Comparison of ENCODE assay signal across 30 cellular contexts in genomic region chrX:1784773-1785172, GRCh38.
DNase-seq lines count a peak whose midpoint lies in the region; ATAC-seq, FAIRE-seq and TF ChIP-seq lines count a peak whose summit lies in the region.
"Had no signal": no experiment of that assay in that cellular context is flagged by ENCODE, and none has a peak within 500 bp of the region (broad histone marks: within the 10 kb centered on the region; RNA-seq: fewer than 3 reads in every experiment).

No MANE protein-coding gene starts in this region.

- no peak overlapping the region for H3K9ac ChIP-seq in OCI-LY3 (ENCODE audit: low read length)

- H3K27me3 Mint-ChIP-seq in activated naive CD4-positive, alpha-beta T cell treated with anti-CD3 and anti-CD28 coated beads for 36 hours (ENCODE audit: low read depth), result no peaks in the 10 kb centered on the region
- H3K27me3 Mint-ChIP-seq: activated CD4-positive, alpha-beta T cell treated with anti-CD3 and anti-CD28 coated beads, Interleukin-2, amount 10 ng/mL, durations not matched to agents 7 days and 5 days; activated naive CD8-positive, alpha-beta T cell; naive B cell; stimulated activated naive CD8-positive, alpha-beta T cell treated with anti-CD3 and anti-CD28 coated beads, Interleukin-15, amount 100 ng/mL, for 72 hours had no signal

- no peak for TF ChIP-seq POLR2A in A549 (IDR thresholded peaks at IDR 0.05; ENCODE audit: low read length)
- TF ChIP-seq POLR2A in esophagus muscularis mucosa (IDR thresholded peaks at IDR 0.05; ENCODE audit: low read depth), result no peak

- H3K4me3 ChIP-seq in A549 (no peak overlapping the region), OCI-LY3 (ENCODE audit: low read length) (no peak overlapping the region), esophagus muscularis mucosa (no peak overlapping the region), foreskin fibroblast (ENCODE audit: low read depth in 1 of 2, low read length in 2 of 2) (no peak overlapping the region)
- H3K4me3 ChIP-seq: sigmoid colon, SJCRH30, vagina had no signal

- no peaks in the 10 kb centered on the region for H3K79me2 ChIP-seq in OCI-LY3 (ENCODE audit: low read length)

- TF ChIP-seq CTCF in A549 (IDR thresholded peaks at IDR 0.05), result 0 out of 3 replicates have a peak, but pooled peaks have one; percentile 6
- peak; percentile 15; the same call in 1 of the 2 replicates for TF ChIP-seq CTCF in GM12874 (IDR thresholded peaks at IDR 0.05; ENCODE audit: insufficient read depth, low read depth, low read length)
- TF ChIP-seq CTCF in OCI-LY3 (IDR thresholded peaks at IDR 0.05; ENCODE audit: low read depth, low read length), result peak; percentile 32; the same call in 1 of the 2 replicates
- TF ChIP-seq CTCF in esophagus muscularis mucosa (IDR thresholded peaks at IDR 0.05), result no peak
- TF ChIP-seq CTCF in foreskin fibroblast (IDR thresholded peaks at IDR 0.05; ENCODE audit: low read depth, low read length), result no peak

- POLR2A ChIA-PET in A549 (lab: Yijun Ruan, JAX), result no interaction called here

- no peak overlapping the region for H2AFZ ChIP-seq in OCI-LY3 (ENCODE audit: low read depth, low read length)

- no peaks in the 10 kb centered on the region for H4K20me1 ChIP-seq in OCI-LY3 (ENCODE audit: insufficient read depth, low read length)

- H3K4me3 Mint-ChIP-seq in activated naive CD4-positive, alpha-beta T cell treated with anti-CD3 and anti-CD28 coated beads for 36 hours, result no peak overlapping the region
- H3K4me3 Mint-ChIP-seq: activated CD4-positive, alpha-beta T cell treated with anti-CD3 and anti-CD28 coated beads, Interleukin-2, amount 10 ng/mL, durations not matched to agents 7 days and 5 days; activated naive CD8-positive, alpha-beta T cell; CD8-positive, alpha-beta memory T cell; naive B cell; stimulated activated naive CD8-positive, alpha-beta T cell treated with anti-CD3 and anti-CD28 coated beads, Interleukin-15, amount 100 ng/mL, for 72 hours; T-cell had no signal

- peaks cover 14% of the 10 kb centered on the region for H3K36me3 Mint-ChIP-seq in activated naive CD4-positive, alpha-beta T cell treated with anti-CD3 and anti-CD28 coated beads for 36 hours (ENCODE audit: low read depth)

- no peak for TF ChIP-seq RAD21 in A549 (conservative IDR thresholded peaks at IDR 0.05 in 1 of 2, IDR thresholded peaks at IDR 0.05 in 1 of 2)

- no peak overlapping the region for H3K27ac ChIP-seq in A549
- H3K27ac ChIP-seq in OCI-LY3 (ENCODE audit: low read length), result no peak overlapping the region
- no peak overlapping the region for H3K27ac ChIP-seq in esophagus muscularis mucosa (replicated peaks in 1 of 4)
- no peak overlapping the region for H3K27ac ChIP-seq in substantia nigra (ENCODE audit: low read depth, low read length, poor library complexity, severe bottlenecking)
- H3K27ac ChIP-seq: epithelial cell of prostate, sigmoid colon, SJCRH30, vagina had no signal

- intact Hi-C loops in esophagus muscularis mucosa (cut with DNase I), result no loop called here
- intact Hi-C loops in activated naive CD4-positive, alpha-beta T cell treated with anti-CD3 and anti-CD28 coated beads for 36 hours (cut with micrococcal nuclease), result no loop called here

- CTCF ChIA-PET in A549 (lab: Yijun Ruan, JAX), result no interaction called here
- CTCF ChIA-PET in activated naive CD4-positive, alpha-beta T cell treated with anti-CD3 and anti-CD28 coated beads for 36 hours (lab: Charles Lee), result no interaction called here

- no peak overlapping the region for H3K27ac Mint-ChIP-seq in activated naive CD4-positive, alpha-beta T cell treated with anti-CD3 and anti-CD28 coated beads for 36 hours
- H3K27ac Mint-ChIP-seq: activated CD4-positive, alpha-beta T cell treated with anti-CD3 and anti-CD28 coated beads, Interleukin-2, amount 10 ng/mL, durations not matched to agents 7 days and 5 days; activated naive CD8-positive, alpha-beta T cell; CD8-positive, alpha-beta memory T cell; naive B cell; stimulated activated naive CD8-positive, alpha-beta T cell treated with anti-CD3 and anti-CD28 coated beads, Interleukin-15, amount 100 ng/mL, for 72 hours; T-cell had no signal

- H3K4me2 ChIP-seq in A549, result no peak overlapping the region
- no peak overlapping the region for H3K4me2 ChIP-seq in OCI-LY3 (ENCODE audit: low read length)

- peaks cover 20% of the 10 kb centered on the region for H3K9me3 Mint-ChIP-seq in activated naive CD4-positive, alpha-beta T cell treated with anti-CD3 and anti-CD28 coated beads for 36 hours

- WGBS in A549 (ENCODE audit: missing lambda C conversion rate), result 21% methylated on average over 3 of the region's 3 CpGs
- 70% methylated on average over 3 of the region's 3 CpGs for WGBS in esophagus muscularis mucosa

- FAIRE-seq in A549 (lab: Jason Lieb, UNC), result no peak
- FAIRE-seq: A204.1, colon, kidney had no signal

- no peak for TF ChIP-seq EP300 in A549 (IDR thresholded peaks at IDR 0.05)
- no peak for TF ChIP-seq EP300 in esophagus muscularis mucosa (IDR thresholded peaks at IDR 0.05)

- H3K9me3 ChIP-seq in A549 (peaks cover 17% of the 10 kb centered on the region; the same call in 2 of the 3 replicates), OCI-LY3 (ENCODE audit: insufficient read depth, low read length) (peaks cover 4% of the 10 kb centered on the region), esophagus muscularis mucosa (peaks cover 0 to 30% (median 8%) of the 10 kb centered on the region in 4 donors)
- H3K9me3 ChIP-seq: SJCRH30, vagina had no signal

- no peaks in the 10 kb centered on the region for H3K4me1 Mint-ChIP-seq in activated naive CD4-positive, alpha-beta T cell treated with anti-CD3 and anti-CD28 coated beads for 36 hours (ENCODE audit: low read depth)
- H3K4me1 Mint-ChIP-seq: activated CD4-positive, alpha-beta T cell treated with anti-CD3 and anti-CD28 coated beads, Interleukin-2, amount 10 ng/mL, durations not matched to agents 7 days and 5 days; CD8-positive, alpha-beta memory T cell; naive B cell; stimulated activated naive CD8-positive, alpha-beta T cell treated with anti-CD3 and anti-CD28 coated beads, Interleukin-15, amount 100 ng/mL, for 72 hours; T-cell had no signal

- H3K27me3 ChIP-seq in OCI-LY3 (ENCODE audit: low read depth, low read length), result no peaks in the 10 kb centered on the region
- peaks cover 0 to 8% (median 0%) of the 10 kb centered on the region in 4 donors for H3K27me3 ChIP-seq in esophagus muscularis mucosa
- H3K27me3 ChIP-seq: sigmoid colon, SJCRH30, vagina had no signal

- H3K4me1 ChIP-seq in A549 (no peaks in the 10 kb centered on the region; the same call in 2 of the 3 replicates), OCI-LY3 (ENCODE audit: low read length) (peaks cover under 1% of the 10 kb centered on the region; the same call in 1 of the 2 replicates), esophagus muscularis mucosa (no peaks in the 10 kb centered on the region)
- H3K4me1 ChIP-seq: sigmoid colon, SJCRH30, vagina had no signal

- ATAC-seq in A549 (no peak), HG02981 (IDR thresholded peaks at IDR 0.05; ENCODE audit: unreplicated experiment) (no peak)
- ATAC-seq: stimulated activated naive CD8-positive, alpha-beta T cell treated with anti-CD3 and anti-CD28 coated beads, Interleukin-15, amount 100 ng/mL, for 72 hours; T-cell had no signal

- H3K36me3 ChIP-seq in OCI-LY3 (replicated peaks; ENCODE audit: low read depth, low read length) (no peaks in the 10 kb centered on the region), esophagus muscularis mucosa (no peaks in the 10 kb centered on the region)
- H3K36me3 ChIP-seq: sigmoid colon, SJCRH30, vagina had no signal

- DNase-seq in A549 (ENCODE audit: low read depth in 1 of 2, low spot score in 1 of 2) (no peak), esophagus muscularis mucosa (ENCODE audit: extremely low spot score) (peak; percentile 14), foreskin fibroblast (no peak), substantia nigra (lab: John Stamatoyannopoulos, UW) (no peak)
- DNase-seq in activated naive CD4-positive, alpha-beta T cell treated with anti-CD3 and anti-CD28 coated beads for 36 hours, result no peak
- DNase-seq: activated CD4-positive, alpha-beta T cell treated with anti-CD3 and anti-CD28 coated beads, Interleukin-2, amount 10 ng/mL, durations not matched to agents 7 days and 5 days; activated effector memory CD4-positive, alpha-beta T cell treated with Interleukin-2 at 50 U/mL for 16 hours; activated T-cell treated with anti-CD3 and anti-CD28 coated beads, Interleukin-2, amount 50 U/mL, for 1 hour; CD8-positive, alpha-beta memory T cell; effector CD4-positive, alpha-beta T cell; GOT3; kidney; naive B cell; NCI-H1436; NCI-H774; RPMI8226; sigmoid colon; SJCRH30; stimulated activated CD4-positive, alpha-beta T cell treated with anti-CD3 and anti-CD28 coated beads, Interleukin-12 subunit alpha, Interleukin-12 subunit beta, amount 100 ng/mL, for 4 hours; stimulated activated CD4-positive, alpha-beta T cell treated with anti-CD3 and anti-CD28 coated beads, Interleukin-2, amount 100 ng/mL, for 48 hours; stimulated activated naive CD8-positive, alpha-beta T cell treated with anti-CD3 and anti-CD28 coated beads, Interleukin-15, amount 100 ng/mL, for 72 hours; T-cell had no signal

TF ChIP-seq in A549, 52 proteins besides CTCF, POLR2A, EP300 and RAD21 (continues in another document):
- TF ChIP-seq PBX3 (IDR thresholded peaks at IDR 0.05), result no peak
- no peak for TF ChIP-seq NPAS2 (CRISPR knock-in tag; IDR thresholded peaks at IDR 0.05; ENCODE audit: borderline replicate concordance)
- TF ChIP-seq ESRRA (IDR thresholded peaks at IDR 0.05; ENCODE audit: borderline replicate concordance, low read length), result no peak
- no peak for TF ChIP-seq HMGXB4 (CRISPR knock-in tag; IDR thresholded peaks at IDR 0.05; ENCODE audit: borderline replicate concordance)
- no peak for TF ChIP-seq SMC3 (IDR thresholded peaks at IDR 0.05)

Comparison
In these comparisons a context has a peak if more than half of its experiments do, and no peak if none do; other contexts are left out.
1. CTCF ChIP-seq: peak in A549 (single experiment), GM12874 (single experiment) and OCI-LY3 (single experiment); none in esophagus muscularis mucosa (0 of 3) and foreskin fibroblast (single experiment).